10 cellular contexts compared by ENCODE assay signal in genomic region chr9:79592736-79593493, GRCh38. TPM values are rescaled to one million over a fixed set of nuclear protein-coding genes. Genes with fewer than 3 reads are reported as not detected.
DNase-seq lines count a peak whose midpoint lies in the region; ATAC-seq and TF ChIP-seq lines count a peak whose summit lies in the region.
"Had no signal": no experiment of that assay in that cellular context is flagged by ENCODE, and none has a peak within 500 bp of the region (broad histone marks: within the 10 kb centered on the region; RNA-seq: fewer than 3 reads in every experiment).

No MANE protein-coding gene starts in this region.

- H3K4me1 Mint-ChIP-seq in CD4-positive, alpha-beta memory T cell: peaks cover 53 to 90% (median 72%) of the 10 kb centered on the region in 4 donors

- H3K27ac Mint-ChIP-seq in CD4-positive, alpha-beta memory T cell: peak overlapping the region; percentile 9 to 73 (median 51)

- peak; percentile 46 to 61 (median 53) for DNase-seq in CD4-positive, alpha-beta memory T cell
- DNase-seq in OCI-M1 (lab: John Stamatoyannopoulos, UW) (peak; percentile 81), fibroblast of gingiva (ENCODE audit: low read depth) (peak; percentile 67), sigmoid colon (no peak), anterior cingulate cortex (lab: John Stamatoyannopoulos, UW) (no peak)
- DNase-seq: DMS53, NCI-H187 had no signal

- intact Hi-C loops in CD4-positive, alpha-beta memory T cell (cut with micrococcal nuclease): loop anchor here (1.0 kb wide), 1 partner anchor 9 kb away; no protein-coding TSS in a partner anchor
- intact Hi-C loops in sigmoid colon (cut with DNase I): no loop called here

- H3K9me3 Mint-ChIP-seq in CD4-positive, alpha-beta memory T cell: no peaks in the 10 kb centered on the region

- H3K36me3 Mint-ChIP-seq in CD4-positive, alpha-beta memory T cell: peaks cover 12 to 17% of the 10 kb centered on the region in 2 donors

- H3K4me1 ChIP-seq in CD4-positive, alpha-beta memory T cell (ENCODE audit: insufficient read depth, low read length): peaks cover 47% of the 10 kb centered on the region
- peaks cover 0 to 12% (median 5%) of the 10 kb centered on the region in 4 donors for H3K4me1 ChIP-seq in sigmoid colon

- no peak overlapping the region for H3K27ac ChIP-seq in CD4-positive, alpha-beta memory T cell (ENCODE audit: low read depth, low read length)
- no peak overlapping the region for H3K27ac ChIP-seq in sigmoid colon

- H3K27me3 ChIP-seq in CD4-positive, alpha-beta memory T cell (ENCODE audit: insufficient read depth, low read length): no peaks in the 10 kb centered on the region
- H3K27me3 ChIP-seq in sigmoid colon: no peaks in the 10 kb centered on the region

- no peaks in the 10 kb centered on the region for H3K27me3 Mint-ChIP-seq in CD4-positive, alpha-beta memory T cell

- peak; percentile 68 for ATAC-seq in GM21529 (IDR thresholded peaks at IDR 0.05; ENCODE audit: unreplicated experiment)
- no peak for ATAC-seq in GM19395 (IDR thresholded peaks at IDR 0.05; ENCODE audit: unreplicated experiment)
- no peak for ATAC-seq in HG03135 (IDR thresholded peaks at IDR 0.05; ENCODE audit: unreplicated experiment)

- no peak for TF ChIP-seq EP300 in sigmoid colon (IDR thresholded peaks at IDR 0.05)

- POLR2A ChIA-PET in CD4-positive, alpha-beta memory T cell (lab: Charles Lee; ENCODE audit: partially characterized antibody): interaction anchor here (0.7 to 2.2 kb wide), 5 partner anchors 10 to 31 kb away, joined by 3 to 12 read pairs (median 6); partner anchors contain the start of gene TLE4

- peak overlapping the region in 7 of 8 donors; percentile 30 to 79 (median 66) for H3K4me3 Mint-ChIP-seq in CD4-positive, alpha-beta memory T cell

- WGBS in sigmoid colon, 2 donors: 49 to 82% methylated on average over 4 of the region's 4 CpGs

- no peak overlapping the region for H3K4me3 ChIP-seq in CD4-positive, alpha-beta memory T cell (ENCODE audit: low read length in 2 of 2)
- H3K4me3 ChIP-seq in sigmoid colon: no peak overlapping the region

- no peak for TF ChIP-seq CTCF in sigmoid colon (IDR thresholded peaks at IDR 0.05)

- H3K9me3 ChIP-seq in CD4-positive, alpha-beta memory T cell (ENCODE audit: control insufficient read depth in 1 of 2, low read length in 2 of 2): no peaks in the 10 kb centered on the region
- H3K9me3 ChIP-seq in sigmoid colon: no peaks in the 10 kb centered on the region

- no peaks in the 10 kb centered on the region for H3K36me3 ChIP-seq in CD4-positive, alpha-beta memory T cell (ENCODE audit: insufficient read depth, low read length)
- no peaks in the 10 kb centered on the region for H3K36me3 ChIP-seq in sigmoid colon

- CTCF ChIA-PET in CD4-positive, alpha-beta memory T cell (lab: Charles Lee; ENCODE audit: partially characterized antibody): interaction anchor here (0.8 kb wide), 1 partner anchor 69 kb away, joined by 3 read pairs; no protein-coding TSS in a partner anchor

- no peak for TF ChIP-seq POLR2A in sigmoid colon (IDR thresholded peaks at IDR 0.05)

RNA-seq across cellular contexts. Expression of gene TLE4, which starts 21.1 kb away (rescaled TPM):
- total RNA-seq in CD4-positive, alpha-beta memory T cell: 100 to 1,000 TPM in 1 of 2 experiments, 10 to 100 TPM in 1; 98.6 to 101 TPM
- 10 to 100 TPM; 27.9 to 45.7 TPM for polyA plus RNA-seq in CD4-positive, alpha-beta memory T cell
- total RNA-seq in sigmoid colon: 10 to 100 TPM; 29.1 to 60.9 (median 34.6) TPM
- 10 to 100 TPM in 1 of 3 donors, 1 to 10 TPM in 2; 7.6 to 11.6 (median 8.4) TPM for polyA plus RNA-seq in sigmoid colon

Comparison
In these comparisons a context has a peak if more than half of its experiments do, and no peak if none do; other contexts are left out.
1. DNase-seq: peak in CD4-positive, alpha-beta memory T cell (5 of 5), OCI-M1 (single experiment) and fibroblast of gingiva (single experiment); none in sigmoid colon (single experiment) and anterior cingulate cortex (0 of 58).